In the genomic region with DNA sequence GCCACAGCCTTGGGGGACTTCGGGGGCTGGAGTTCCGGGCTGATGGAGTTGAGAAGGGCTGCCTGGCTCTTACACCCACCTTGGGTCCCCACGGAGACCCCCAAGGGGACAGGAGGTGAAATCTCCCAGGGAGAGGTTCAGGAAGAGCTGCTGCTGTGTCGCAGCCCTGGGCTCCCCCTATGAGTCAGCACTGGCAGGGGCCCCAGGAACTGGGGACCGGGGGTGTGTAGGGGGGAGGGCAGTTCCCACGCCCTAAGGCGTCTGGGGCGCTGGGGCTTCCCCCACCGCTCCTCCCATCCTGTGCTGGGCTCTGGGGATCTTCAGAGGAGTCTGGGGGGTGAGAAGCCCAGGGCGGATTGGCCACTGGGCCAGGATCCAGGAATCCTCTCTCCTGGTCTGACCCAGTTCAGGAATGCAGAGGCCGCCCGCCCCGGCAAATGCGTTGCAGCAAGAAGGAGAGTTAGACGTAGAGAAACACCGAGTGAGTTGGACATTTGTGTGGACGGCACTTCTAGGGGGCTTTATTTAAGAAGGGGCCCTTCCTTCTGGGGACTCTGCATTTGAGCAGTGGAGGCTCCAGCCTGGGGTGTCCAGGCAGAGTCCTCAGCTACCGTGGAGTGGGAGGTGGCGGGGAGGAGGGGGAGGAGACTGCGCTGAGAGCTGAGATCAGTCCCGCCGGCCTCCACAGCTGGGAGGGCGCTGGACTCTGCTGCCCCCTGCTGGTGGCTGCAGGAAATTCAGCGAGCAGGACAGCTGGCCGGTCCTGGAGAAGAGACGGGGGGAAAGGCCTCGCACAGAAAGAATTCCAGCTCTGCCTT, we compare ENCODE assay signal across 8 cellular contexts. TPM values are rescaled to one million over a fixed set of nuclear protein-coding genes. Genes with fewer than 3 reads are reported as not detected.
DNase-seq lines count a peak whose midpoint lies in the region; ATAC-seq and TF ChIP-seq lines count a peak whose summit lies in the region.

No MANE protein-coding gene starts in this region.

- DNase-seq in AG10803 (ENCODE audit: low read depth) (peak; percentile 95), NCI-H524 (lab: John Stamatoyannopoulos, UW) (peak; percentile 56 to 79), lower lobe of right lung (peak; percentile 95)
- peak; percentile 83 to 84 for DNase-seq in activated CD4-positive, alpha-beta T cell treated with anti-CD3 and anti-CD28 coated beads, Interleukin-2, amount 50 U/mL, for 4 hours
- peak; percentile 76 to 85 (median 78) for DNase-seq in stimulated activated CD4-positive, alpha-beta T cell treated with anti-CD3 and anti-CD28 coated beads, TNF-alpha, amount 100 ng/mL, for 1 hour (ENCODE audit: low read depth in 3 of 3, low spot score in 1 of 3)

- intact Hi-C loops in lower lobe of right lung (cut with DNase I), result loop anchor here (10.0 kb wide), 1 partner anchor 77 kb away; no protein-coding TSS in a partner anchor

- in situ Hi-C loops in GM18951 (cut with MboI; ENCODE audit: low sequenced_read_pairs, unreplicated experiment), result loop anchor here (5.0 to 25.0 kb wide), 3 partner anchors 77 to 575 kb away; no protein-coding TSS in a partner anchor

- peak; percentile 73 for ATAC-seq in HG03280 (IDR thresholded peaks at IDR 0.05; ENCODE audit: unreplicated experiment)
- ATAC-seq in lower lobe of right lung, result peak; percentile 94 to 95

- H3K36me3 ChIP-seq in duodenal mucosa (ENCODE audit: control insufficient read depth in 1 of 2, insufficient read depth in 2 of 2, low read length in 2 of 2) (no peaks in the 10 kb centered on the region), lower lobe of right lung (no peaks in the 10 kb centered on the region)

- no peaks in the 10 kb centered on the region for H3K9me3 ChIP-seq in duodenal mucosa (ENCODE audit: control insufficient read depth in 1 of 2, low read length in 2 of 2)
- H3K9me3 ChIP-seq in lower lobe of right lung, result no peaks in the 10 kb centered on the region

- H3K27ac ChIP-seq in duodenal mucosa (ENCODE audit: low read depth, low read length) (peak overlapping the region; percentile 84), lower lobe of right lung (peak overlapping the region; percentile 97)

- peak; percentile 59 for TF ChIP-seq POLR2A in GM18951 (IDR thresholded peaks at IDR 0.05; ENCODE audit: extremely low read depth, insufficient read depth, insufficient read length)

- H3K4me3 ChIP-seq in AG10803 (ENCODE audit: low read length) (peak overlapping the region; percentile 57), duodenal mucosa (ENCODE audit: low read depth in 1 of 2, low read length in 2 of 2) (peak overlapping the region; percentile 61 to 65), lower lobe of right lung (peak overlapping the region; percentile 56)

- peak; percentile 77 for TF ChIP-seq CTCF in AG10803 (conservative IDR thresholded peaks at IDR 0.05; ENCODE audit: low read length)
- TF ChIP-seq CTCF in lower lobe of right lung (IDR thresholded peaks at IDR 0.05), result peak; percentile 99

- H3K27me3 ChIP-seq in duodenal mucosa (ENCODE audit: control insufficient read depth in 1 of 2, insufficient read depth in 2 of 2, low read length in 2 of 2) (peaks cover 5 to 15% of the 10 kb centered on the region in 2 donors), lower lobe of right lung (ENCODE audit: low read depth) (no peaks in the 10 kb centered on the region)

- H3K4me1 ChIP-seq in duodenal mucosa (ENCODE audit: control insufficient read depth in 1 of 2, insufficient read depth in 2 of 2, low read length in 2 of 2), result peaks cover 17 to 24% of the 10 kb centered on the region in 2 donors
- H3K4me1 ChIP-seq in lower lobe of right lung, result peaks cover 34% of the 10 kb centered on the region

- peak overlapping the region; percentile 67 to 69 for H3K9ac ChIP-seq in duodenal mucosa (ENCODE audit: low read depth in 1 of 2, low read length in 2 of 2)

RNA-seq across cellular contexts. Expression of gene NANOS3, which starts 15.0 kb away (rescaled TPM):
- total RNA-seq in lower lobe of right lung, result 0.68 TPM

RNA-seq across cellular contexts. Expression of gene BRME1, which starts 44.0 kb away (rescaled TPM):
- total RNA-seq in lower lobe of right lung, result 2.0 TPM

RNA-seq across cellular contexts. Expression of gene CC2D1A, which starts 44.1 kb away (rescaled TPM):
- 32.4 TPM for total RNA-seq in lower lobe of right lung

Comparison
In these comparisons a context has a peak if more than half of its experiments do, and no peak if none do; other contexts are left out.
1. Peak in every context shown above with its lines: DNase-seq, ATAC-seq, H3K4me3 ChIP-seq and H3K27ac ChIP-seq.